ENCODE assay signal across 8 cellular contexts in the genomic region with DNA sequence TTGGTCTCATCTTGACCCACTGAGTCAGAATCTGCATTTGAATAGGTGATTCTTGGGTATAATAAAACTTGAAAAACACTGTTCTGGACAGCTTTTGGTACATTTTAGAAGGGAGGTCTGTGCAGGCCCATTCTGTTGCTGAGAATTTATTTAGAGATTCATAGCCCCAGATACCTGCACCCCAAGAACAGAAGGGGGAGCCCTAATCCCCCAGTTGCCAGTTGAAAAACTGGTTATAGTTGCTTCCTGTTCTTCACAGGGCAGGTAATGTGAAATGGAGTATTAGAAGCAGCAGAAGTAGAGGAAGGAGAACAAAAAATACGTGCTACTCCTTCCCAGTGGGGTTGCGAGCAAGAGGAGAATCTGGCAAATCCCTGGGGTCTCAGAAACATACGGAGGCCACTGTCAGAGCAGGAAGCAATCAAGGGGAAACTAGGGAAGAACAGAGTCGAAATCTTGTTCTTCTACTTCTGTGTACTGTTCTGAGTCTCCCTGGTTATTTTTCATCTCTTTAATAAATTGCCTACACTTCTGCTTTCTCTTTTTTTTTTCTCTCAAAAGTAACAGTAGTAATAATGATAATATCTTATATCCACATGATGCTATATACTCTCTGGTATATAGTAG. TPM values are rescaled to one million over a fixed set of nuclear protein-coding genes. Genes with fewer than 3 reads are reported as not detected.
DNase-seq lines count a peak whose midpoint lies in the region; ATAC-seq and TF ChIP-seq lines count a peak whose summit lies in the region.

No MANE protein-coding gene starts in this region.

- no peak overlapping the region for H3K4me2 ChIP-seq in Loucy (ENCODE audit: low read depth, low read length, poor library complexity, severe bottlenecking)

- H2AFZ ChIP-seq in Loucy (ENCODE audit: low read length), result peak overlapping the region; percentile 73

- in situ Hi-C loops in HAP-1 (cut with MboI; ENCODE audit: low sequenced_read_pairs), result no loop called here
- in situ Hi-C loops in transverse colon (cut with MboI; ENCODE audit: low pct_ligation_motif_present in 1 of 4, low pct_unique_long_range_greater_than_20kb in 1 of 4, low sequenced_read_pairs in 3 of 4), result no loop called here

- ATAC-seq in Right ventricle myocardium inferior, result peak; percentile 26
- no peak for ATAC-seq in GM18517 (IDR thresholded peaks at IDR 0.05; ENCODE audit: unreplicated experiment)

- H3K36me3 ChIP-seq in right atrium auricular region (no peaks in the 10 kb centered on the region), HAP-1 (replicated peaks) (no peaks in the 10 kb centered on the region), Loucy (ENCODE audit: insufficient read depth, low read length) (no peaks in the 10 kb centered on the region), transverse colon (no peaks in the 10 kb centered on the region)

- H4K20me1 ChIP-seq in Loucy (ENCODE audit: insufficient read depth, low read length, poor library complexity, severe bottlenecking), result no peaks in the 10 kb centered on the region

- H3K9me3 ChIP-seq in right atrium auricular region (no peaks in the 10 kb centered on the region), HAP-1 (no peaks in the 10 kb centered on the region), Loucy (ENCODE audit: insufficient read depth, low read depth, low read length) (no peaks in the 10 kb centered on the region), transverse colon (no peaks in the 10 kb centered on the region)

- no peak overlapping the region for H3K9ac ChIP-seq in Loucy (ENCODE audit: low read depth, low read length, poor library complexity, severe bottlenecking)

- no peaks in the 10 kb centered on the region for H3F3A ChIP-seq in Loucy (ENCODE audit: low read depth)

- DNase-seq in Right ventricle myocardium inferior (ENCODE audit: missing footprints) (no peak), right atrium auricular region (ENCODE audit: low spot score) (no peak), HAP-1 (ENCODE audit: low spot score in 2 of 2) (peak; percentile 22 to 53), hepatic stellate cell (ENCODE audit: low spot score) (peak; percentile 14), transverse colon (peak; percentile 48)
- peak; percentile 30 to 39 for DNase-seq in activated T-cell treated with anti-CD3 and anti-CD28 coated beads, Interleukin-2, amount 50 U/mL, for 48 hours

- H3K27me3 ChIP-seq in right atrium auricular region, result no peaks in the 10 kb centered on the region
- H3K27me3 ChIP-seq in HAP-1 (ENCODE audit: low read depth), result no peaks in the 10 kb centered on the region; the same call in 1 of the 2 replicates
- no peaks in the 10 kb centered on the region for H3K27me3 ChIP-seq in Loucy (ENCODE audit: insufficient read depth, low read length, poor library complexity, severe bottlenecking)
- H3K27me3 ChIP-seq in transverse colon, result no peaks in the 10 kb centered on the region

- no peaks in the 10 kb centered on the region for H3K4me1 ChIP-seq in right atrium auricular region
- no peaks in the 10 kb centered on the region for H3K4me1 ChIP-seq in HAP-1
- no peaks in the 10 kb centered on the region for H3K4me1 ChIP-seq in Loucy (ENCODE audit: insufficient read depth, low read length, poor library complexity, severe bottlenecking)
- peaks cover 0 to 9% (median 4%) of the 10 kb centered on the region in 4 donors for H3K4me1 ChIP-seq in transverse colon

- no peak for TF ChIP-seq POLR2A in transverse colon (IDR thresholded peaks at IDR 0.05)

- WGBS in transverse colon (ENCODE audit: low coverage in 1 of 2), 2 donors, result 33 to 37% methylated on average over 3 to 4 of the region's 4 CpGs

- no peak overlapping the region for H3K27ac ChIP-seq in right atrium auricular region
- H3K27ac ChIP-seq in transverse colon, result peak overlapping the region in 1 of 4 donors; percentile 36

- no peaks in the 10 kb centered on the region for H3K9me2 ChIP-seq in Loucy (replicated peaks; ENCODE audit: low read depth, low read length)

- H3K4me3 ChIP-seq in right atrium auricular region, result no peak overlapping the region
- no peak overlapping the region for H3K4me3 ChIP-seq in HAP-1
- H3K4me3 ChIP-seq in Loucy (ENCODE audit: low read length, poor library complexity, severe bottlenecking), result no peak overlapping the region
- H3K4me3 ChIP-seq in transverse colon, result no peak overlapping the region

- no peak for TF ChIP-seq EP300 in transverse colon (IDR thresholded peaks at IDR 0.05; ENCODE audit: low read depth)

- intact Hi-C loops in Right ventricle myocardium inferior (cut with DNase I), result no loop called here
- intact Hi-C loops in transverse colon (cut with DNase I; ENCODE audit: low total_unique reads), result no loop called here

- H3K79me2 ChIP-seq in Loucy (ENCODE audit: insufficient read depth, low read length), result no peaks in the 10 kb centered on the region

- TF ChIP-seq CTCF in right atrium auricular region (IDR thresholded peaks at IDR 0.05) (peak in 1 of 2 donors; percentile 24), Loucy (conservative IDR thresholded peaks at IDR 0.05; ENCODE audit: low read length) (peak; percentile 81), transverse colon (IDR thresholded peaks at IDR 0.05) (peak; percentile 29 to 54 (median 47))

RNA-seq across cellular contexts. Expression of a gene that starts 4.6 kb away (rescaled TPM):
- 0.05 TPM for total RNA-seq in Right ventricle myocardium inferior
- not detected for total RNA-seq in right atrium auricular region
- 1 to 10 TPM in 2 of 4 donors, not detected in 2; 1.1 to 1.7 TPM for total RNA-seq in transverse colon

RNA-seq across cellular contexts. Expression of a gene that starts 23.3 kb away (rescaled TPM):
- 5.1 TPM for total RNA-seq in Right ventricle myocardium inferior
- total RNA-seq in right atrium auricular region, result 1 to 10 TPM; 8.8 to 9.6 TPM
- total RNA-seq in transverse colon, result 10 to 100 TPM; 43.6 to 89.2 (median 55.9) TPM

RNA-seq across cellular contexts. Expression of a gene that starts 49.3 kb away (rescaled TPM):
- total RNA-seq in Right ventricle myocardium inferior, result not detected
- total RNA-seq in right atrium auricular region, result not detected
- 1,000 to 10,000 TPM in 1 of 4 donors, 100 to 1,000 TPM in 2, 10 to 100 TPM in 1; 16.1 to 1,013 (median 168) TPM for total RNA-seq in transverse colon

Comparison
In these comparisons a context has a peak if more than half of its experiments do, and no peak if none do; other contexts are left out.
1. DNase-seq: peak in HAP-1 (2 of 2), activated T-cell treated with anti-CD3 and anti-CD28 coated beads, Interleukin-2, amount 50 U/mL, for 48 hours (2 of 2), hepatic stellate cell (single experiment) and transverse colon (single experiment); none in Right ventricle myocardium inferior (single experiment) and right atrium auricular region (single experiment).
2. RNA of a gene that starts 49.3 kb away (total RNA-seq): 16.1 to 1,013 TPM in transverse colon; not detected in Right ventricle myocardium inferior (single experiment) and not detected in right atrium auricular region; every median in the first group is over 10 times any median in the second.